ENCODE assay signal across 20 cellular contexts in the genomic region with DNA sequence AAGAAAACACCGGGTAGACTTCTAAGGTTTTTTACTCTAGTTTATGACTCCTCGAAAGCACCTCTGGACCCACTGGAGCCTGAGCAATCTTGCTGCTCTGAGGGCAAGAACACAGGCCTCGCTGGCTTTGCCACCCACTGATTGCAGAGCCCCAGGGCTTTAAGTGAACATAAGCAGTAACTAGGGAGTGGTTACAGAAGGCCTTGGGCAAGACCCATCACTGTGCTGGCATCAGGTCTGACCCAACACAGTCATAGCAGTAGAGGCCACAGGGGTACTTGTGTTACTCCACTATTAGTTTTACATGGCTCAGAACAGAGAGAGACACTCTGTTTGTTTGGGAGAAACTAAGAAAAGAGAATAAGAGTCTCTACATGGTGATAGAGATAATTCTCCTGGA.
"Had no signal": no experiment of that assay in that cellular context is flagged by ENCODE, and none has a peak within 500 bp of the region (broad histone marks: within the 10 kb centered on the region; RNA-seq: fewer than 3 reads in every experiment).

No MANE protein-coding gene starts in this region.

- H3K36me3 ChIP-seq: esophagus squamous epithelium, gastrocnemius medialis, heart left ventricle, left lung, lower lobe of right lung had no signal

- H3K27ac ChIP-seq: coronary artery, dorsolateral prefrontal cortex, epithelial cell of prostate, esophagus squamous epithelium, gastrocnemius medialis, heart left ventricle, hepatocyte, left lung, lower lobe of right lung had no signal

- ATAC-seq: esophagus mucosa, gastrocnemius medialis, heart left ventricle, left cardiac atrium, left lung, left ventricle myocardium superior, lower lobe of right lung, mucosa of descending colon had no signal

- H2AFZ ChIP-seq: hepatocyte had no signal

- DNase-seq: dermis blood vessel endothelial cell; dorsolateral prefrontal cortex; effector CD4-positive, alpha-beta T cell; effector memory CD4-positive, alpha-beta T cell; erythroblast; esophagus squamous epithelium; foreskin fibroblast; foreskin melanocyte; gastrocnemius medialis; left cardiac atrium; left lung; left ventricle myocardium superior; lower lobe of right lung; mesenchymal stem cell; mucosa of descending colon had no signal

- H3K4me1 ChIP-seq: esophagus squamous epithelium, gastrocnemius medialis, heart left ventricle, left lung, lower lobe of right lung had no signal

- H3K4me3 ChIP-seq: coronary artery, dorsolateral prefrontal cortex, esophagus squamous epithelium, gastrocnemius medialis, heart left ventricle, hepatocyte, left lung, lower lobe of right lung, mucosa of descending colon had no signal

- H3K27me3 ChIP-seq: dorsolateral prefrontal cortex, esophagus squamous epithelium, gastrocnemius medialis, heart left ventricle, hepatocyte, left lung had no signal

- H3K79me2 ChIP-seq: hepatocyte had no signal

- H3K4me2 ChIP-seq: hepatocyte had no signal

- H3K9me3 ChIP-seq: esophagus squamous epithelium, gastrocnemius medialis, left lung, lower lobe of right lung, mucosa of descending colon had no signal
